In the genomic region with DNA sequence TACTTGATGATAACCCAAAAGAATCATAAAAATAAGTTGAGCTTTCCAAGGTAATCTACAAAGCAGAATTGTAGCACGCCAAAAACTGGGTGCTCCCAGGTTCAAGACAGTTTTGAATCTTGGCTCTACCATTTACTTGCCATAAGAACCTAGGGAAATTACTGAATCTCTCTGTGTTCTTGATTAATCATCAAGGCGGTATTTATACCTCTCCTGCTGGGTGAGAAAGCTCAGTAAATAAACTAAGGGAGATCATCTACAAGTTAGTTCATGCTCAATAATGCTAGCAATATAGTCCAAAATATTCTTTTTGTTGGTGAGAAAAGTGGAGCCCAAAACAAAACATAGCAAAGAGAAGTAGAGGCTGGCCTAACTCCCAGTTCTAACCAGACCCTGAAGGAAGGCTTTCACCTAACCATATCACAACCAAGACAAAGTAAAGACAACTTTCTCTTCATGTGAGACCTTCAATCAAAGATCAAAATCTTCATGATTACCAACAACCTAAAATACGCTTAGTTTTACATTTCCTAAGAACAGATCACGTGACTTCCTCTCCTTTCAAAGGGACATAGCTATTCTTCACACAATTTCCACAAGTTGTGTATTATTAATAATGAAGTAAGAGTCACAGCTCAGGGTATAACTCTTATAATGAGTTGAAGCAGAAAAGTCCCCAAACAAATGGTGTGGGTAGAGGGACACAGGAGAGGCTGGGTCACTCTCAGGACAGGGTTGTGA, we compare ENCODE assay signal across 30 cellular contexts. TPM values are rescaled to one million over a fixed set of nuclear protein-coding genes. Genes with fewer than 3 reads are reported as not detected.
"Had no signal": no experiment of that assay in that cellular context is flagged by ENCODE, and none has a peak within 500 bp of the region (broad histone marks: within the 10 kb centered on the region; RNA-seq: fewer than 3 reads in every experiment).

No MANE protein-coding gene starts in this region.

- ATAC-seq: activated CD4-positive, CD25-positive, alpha-beta regulatory T cell treated with anti-CD3 and anti-CD28 coated beads, Interleukin-2, amount 50 U/mL, for 24 hours; activated T-cell treated with anti-CD3 and anti-CD28 coated beads, Interleukin-2, amount 50 U/mL, for 4 hours; activated T-helper 17 cell treated with anti-CD3 and anti-CD28 coated beads, Interleukin-2, amount 50 U/mL, for 72 hours; heart right ventricle; natural killer cell; sciatic nerve; stimulated activated naive CD8-positive, alpha-beta T cell treated with anti-CD3 and anti-CD28 coated beads, Interleukin-15, Interleukin-2, amounts not matched to agents 100 U/mL and 50 U/mL, for 24 hours; T-helper 17 cell had no signal

- H3K4me3 Mint-ChIP-seq: activated CD4-positive, alpha-beta memory T cell treated with anti-CD3 and anti-CD28 coated beads, Interleukin-2, amount 10 ng/mL, durations not matched to agents 7 days and 5 days; activated CD4-positive, alpha-beta T cell treated with anti-CD3 and anti-CD28 coated beads, Interleukin-2, amount 10 ng/mL, durations not matched to agents 7 days and 5 days; activated T-cell treated with anti-CD3 and anti-CD28 coated beads, Interleukin-2, amount 50 U/mL, for 4 hours; activated T-helper 17 cell treated with anti-CD3 and anti-CD28 coated beads, Interleukin-2, amount 50 U/mL, for 72 hours; brain; mesothelial cell of epicardium; natural killer cell; neural progenitor cell; T-helper 17 cell; type B pancreatic cell had no signal

- H3K36me3 Mint-ChIP-seq: brain, natural killer cell, neural progenitor cell, type B pancreatic cell had no signal

- H3K27ac Mint-ChIP-seq: activated CD4-positive, alpha-beta memory T cell treated with anti-CD3 and anti-CD28 coated beads, Interleukin-2, amount 10 ng/mL, durations not matched to agents 7 days and 5 days; activated CD4-positive, alpha-beta T cell treated with anti-CD3 and anti-CD28 coated beads, Interleukin-2, amount 10 ng/mL, durations not matched to agents 7 days and 5 days; activated T-helper 17 cell treated with anti-CD3 and anti-CD28 coated beads, Interleukin-2, amount 50 U/mL, for 72 hours; brain; mesothelial cell of epicardium; natural killer cell; neural progenitor cell; progenitor cell of endocrine pancreas; T-helper 17 cell; type B pancreatic cell had no signal

- H3K4me3 ChIP-seq: ascending aorta, coronary artery, dorsolateral prefrontal cortex, heart right ventricle, neural progenitor cell, skin epidermis had no signal

- H2AFZ ChIP-seq: neural progenitor cell had no signal

- H3K9me3 ChIP-seq: ascending aorta had no signal

- DNase-seq: activated CD4-positive, alpha-beta memory T cell treated with anti-CD3 and anti-CD28 coated beads, Interleukin-2, amount 10 ng/mL, durations not matched to agents 7 days and 5 days; activated CD4-positive, alpha-beta T cell treated with anti-CD3 and anti-CD28 coated beads, Interleukin-2, amount 10 ng/mL, durations not matched to agents 7 days and 5 days; activated gamma-delta T cell treated with Interleukin-2 at 50 U/mL for 16 hours; activated T-cell treated with anti-CD3 and anti-CD28 coated beads, Interleukin-2, amount 50 U/mL, for 4 hours; dorsolateral prefrontal cortex; effector memory CD4-positive, alpha-beta T cell; heart right ventricle; natural killer cell; stimulated activated CD4-positive, alpha-beta T cell treated with anti-CD3 and anti-CD28 coated beads, Interleukin-12 subunit alpha, Interleukin-12 subunit beta, amount 100 ng/mL, for 4 hours; stimulated activated CD4-positive, alpha-beta T cell treated with anti-CD3 and anti-CD28 coated beads, Interleukin-4, amount 100 ng/mL, for 1 hour; stimulated activated naive CD8-positive, alpha-beta T cell treated with anti-CD3 and anti-CD28 coated beads, Interleukin-15, Interleukin-2, amounts not matched to agents 100 U/mL and 50 U/mL, for 24 hours; substantia nigra; SW 1271; T-helper 17 cell; T1000; WERI-Rb-1 had no signal

- H3K27me3 Mint-ChIP-seq: activated T-helper 17 cell treated with anti-CD3 and anti-CD28 coated beads, Interleukin-2, amount 50 U/mL, for 72 hours; brain; progenitor cell of endocrine pancreas; T-helper 17 cell had no signal

- H3K4me1 ChIP-seq: ascending aorta, heart right ventricle, neural progenitor cell had no signal

- H3K9ac ChIP-seq: neural progenitor cell had no signal

- H3K9me3 Mint-ChIP-seq: activated CD4-positive, alpha-beta memory T cell treated with anti-CD3 and anti-CD28 coated beads, Interleukin-2, amount 10 ng/mL, durations not matched to agents 7 days and 5 days; activated T-helper 17 cell treated with anti-CD3 and anti-CD28 coated beads, Interleukin-2, amount 50 U/mL, for 72 hours; natural killer cell; type B pancreatic cell had no signal

- H3K27ac ChIP-seq: ascending aorta, coronary artery, dorsolateral prefrontal cortex, heart right ventricle, neural progenitor cell, skin epidermis, WERI-Rb-1 had no signal

- H3K36me3 ChIP-seq: ascending aorta, heart right ventricle, neural progenitor cell, WERI-Rb-1 had no signal

- H3K27me3 ChIP-seq: ascending aorta, dorsolateral prefrontal cortex, neural progenitor cell had no signal

- H3K4me1 Mint-ChIP-seq: neural progenitor cell had no signal

- H3K4me2 ChIP-seq: neural progenitor cell had no signal

RNA-seq across cellular contexts. Expression of gene TNIP3, which starts 34.3 kb away (rescaled TPM):
- total RNA-seq: ascending aorta, cardiac septum, lower leg skin, progenitor cell of endocrine pancreas had no signal

RNA-seq across cellular contexts. Expression of gene NDNF, which starts 57.4 kb away (rescaled TPM):
- total RNA-seq: natural killer cell, renal cortical epithelial cell, T-helper 17 cell had no signal
